13 cellular contexts compared by ENCODE assay signal in the genomic region with DNA sequence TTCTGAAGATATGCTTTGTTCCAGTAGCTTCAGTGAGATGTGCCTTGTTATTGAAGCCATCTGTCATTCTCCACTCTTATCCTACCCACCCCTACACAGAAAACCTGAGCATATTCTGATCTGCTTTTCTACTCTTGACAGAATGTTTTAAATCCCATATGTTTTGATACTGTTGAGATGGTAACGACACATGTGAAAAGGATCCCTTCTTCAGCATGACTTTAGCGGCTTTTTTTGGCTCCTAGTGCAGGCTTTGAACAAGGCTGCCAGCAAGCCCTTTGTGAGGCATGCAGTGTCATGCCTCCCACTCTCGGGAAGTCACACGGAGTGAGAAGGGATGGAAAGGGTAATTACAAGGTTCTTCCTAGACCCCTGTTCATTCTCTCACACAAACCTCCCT.
A peak's percentile ranks its signal among the peaks of the same experiment; 100 is the strongest.
DNase-seq lines count a peak whose midpoint lies in the region; ATAC-seq and TF ChIP-seq lines count a peak whose summit lies in the region.
"Had no signal": no experiment of that assay in that cellular context is flagged by ENCODE, and none has a peak within 500 bp of the region (broad histone marks: within the 10 kb centered on the region; RNA-seq: fewer than 3 reads in every experiment).

No MANE protein-coding gene starts in this region.

- intact Hi-C loops in left lung (cut with DNase I), result no loop called here

- H3K27ac ChIP-seq in caudate nucleus (ENCODE audit: low read depth, low read length), result peak overlapping the region; percentile 53
- no peak overlapping the region for H3K27ac ChIP-seq in left lung
- H3K27ac ChIP-seq: gastroesophageal sphincter, right lobe of liver had no signal

- DNase-seq in AG10803 (ENCODE audit: low read depth) (peak; percentile 80), NCI-H1105 treated with DMSO at 0.1 percent for 48 hours (lab: John Stamatoyannopoulos, UW) (peak; percentile 64), caudate nucleus (lab: John Stamatoyannopoulos, UW) (peak in 37 of 61 donors; percentile 12 to 86 (median 42)), left lung (no peak), SW 1271 (lab: John Stamatoyannopoulos, UW) (no peak), NCI-H2081 (lab: John Stamatoyannopoulos, UW) (no peak)
- DNase-seq: BE2C, NCI-H1436 treated with DMSO at 0.1 percent for 48 hours, right lobe of liver had no signal

- no peaks in the 10 kb centered on the region for H3K4me1 ChIP-seq in left lung
- H3K4me1 ChIP-seq: right lobe of liver had no signal

- no peaks in the 10 kb centered on the region for H3K9me3 ChIP-seq in left lung
- H3K9me3 ChIP-seq: BE2C, gastroesophageal sphincter, right lobe of liver had no signal

- ATAC-seq in left lung (peak; percentile 26), GM21717 (IDR thresholded peaks at IDR 0.05; ENCODE audit: unreplicated experiment) (no peak), HG03175 (IDR thresholded peaks at IDR 0.05; ENCODE audit: unreplicated experiment) (no peak)
- ATAC-seq: gastroesophageal sphincter, right lobe of liver had no signal

- peaks cover 0 to 21% of the 10 kb centered on the region in 2 donors for H3K36me3 ChIP-seq in left lung
- H3K36me3 ChIP-seq: BE2C had no signal

- TF ChIP-seq CTCF in AG10803 (conservative IDR thresholded peaks at IDR 0.05; ENCODE audit: low read length) (no peak), left lung (IDR thresholded peaks at IDR 0.05) (no peak)

- H3K27me3 ChIP-seq in left lung, result no peaks in the 10 kb centered on the region
- H3K27me3 ChIP-seq: BE2C, gastroesophageal sphincter, right lobe of liver had no signal

- H3K4me3 ChIP-seq in AG10803 (ENCODE audit: low read length), result no peak overlapping the region
- H3K4me3 ChIP-seq in left lung, result no peak overlapping the region
- H3K4me3 ChIP-seq: gastroesophageal sphincter, lung, right lobe of liver had no signal

Comparison
In these comparisons a context has a peak if more than half of its experiments do, and no peak if none do; other contexts are left out.
1. DNase-seq: peak in AG10803 (single experiment), NCI-H1105 treated with DMSO at 0.1 percent for 48 hours (single experiment) and caudate nucleus (37 of 61); none in left lung (0 of 2), SW 1271 (0 of 2) and NCI-H2081 (0 of 2).